In the genomic region with DNA sequence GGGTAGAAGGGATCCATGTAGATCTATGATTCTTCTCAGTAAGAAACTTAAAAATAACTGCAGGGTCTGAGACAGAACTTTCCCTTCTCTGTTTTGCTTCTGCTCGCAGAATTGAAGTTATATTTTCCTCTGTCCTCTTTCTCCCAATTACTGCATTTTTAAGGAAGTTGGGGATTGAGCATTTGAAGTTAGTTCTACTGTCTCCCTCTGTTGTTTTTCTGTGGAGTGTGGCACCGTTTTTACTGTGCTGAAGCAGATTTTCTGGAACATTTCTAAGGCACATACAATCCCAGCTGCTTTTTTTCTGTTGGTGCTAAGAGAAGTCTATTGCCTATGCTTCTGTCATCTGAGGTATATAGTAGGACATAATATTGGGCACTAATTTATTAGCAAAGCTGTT, we compare ENCODE assay signal across 14 cellular contexts. TPM values are rescaled to one million over a fixed set of nuclear protein-coding genes. Genes with fewer than 3 reads are reported as not detected.
A peak's percentile ranks its signal among the peaks of the same experiment; 100 is the strongest.
DNase-seq lines count a peak whose midpoint lies in the region; ATAC-seq and TF ChIP-seq lines count a peak whose summit lies in the region.
"Had no signal": no experiment of that assay in that cellular context is flagged by ENCODE, and none has a peak within 500 bp of the region (broad histone marks: within the 10 kb centered on the region; RNA-seq: fewer than 3 reads in every experiment).

No MANE protein-coding gene starts in this region.

- H3K4me3 ChIP-seq in fibroblast of the aortic adventitia (ENCODE audit: low read depth, low read length) = no peak overlapping the region
- H3K4me3 ChIP-seq: upper lobe of left lung had no signal

- ATAC-seq in GM21528 (IDR thresholded peaks at IDR 0.05; ENCODE audit: low FRiP score, unreplicated experiment) = no peak
- ATAC-seq in HG02623 (IDR thresholded peaks at IDR 0.05; ENCODE audit: unreplicated experiment) = no peak
- no peak for ATAC-seq in GM18868 (IDR thresholded peaks at IDR 0.05; ENCODE audit: unreplicated experiment)
- ATAC-seq: naive thymus-derived CD8-positive, alpha-beta T cell had no signal

- peak; percentile 8 for TF ChIP-seq CTCF in fibroblast of the aortic adventitia (IDR thresholded peaks at IDR 0.05; ENCODE audit: insufficient read depth, low read length)

- DNase-seq in CD1c-positive myeloid dendritic cell (ENCODE audit: extremely low spot score) = peak; percentile 60
- peak; percentile 61 for DNase-seq in MV-4-11 (lab: John Stamatoyannopoulos, UW)
- peak; percentile 41 for DNase-seq in fibroblast of the aortic adventitia (ENCODE audit: low read depth)
- peak; percentile 64 for DNase-seq in pons (ENCODE audit: low spot score)
- DNase-seq: BE2C; kidney glomerular epithelial cell; naive thymus-derived CD8-positive, alpha-beta T cell; NCI-H1048; NCI-H748 treated with DMSO at 0.1 percent for 48 hours; stimulated activated CD4-positive, alpha-beta T cell treated with anti-CD3 and anti-CD28 coated beads, Interleukin-4, amount 100 ng/mL, for 24 hours; upper lobe of left lung had no signal

RNA-seq across cellular contexts. Expression of a gene that starts 43.3 kb away (rescaled TPM):
- 30.5 and 32.6 TPM in 2 replicates for total RNA-seq in fibroblast of the aortic adventitia (ENCODE audit: low replicate concordance)
- total RNA-seq: naive thymus-derived CD8-positive, alpha-beta T cell had no signal
